20 cellular contexts compared by ENCODE assay signal in the genomic region with DNA sequence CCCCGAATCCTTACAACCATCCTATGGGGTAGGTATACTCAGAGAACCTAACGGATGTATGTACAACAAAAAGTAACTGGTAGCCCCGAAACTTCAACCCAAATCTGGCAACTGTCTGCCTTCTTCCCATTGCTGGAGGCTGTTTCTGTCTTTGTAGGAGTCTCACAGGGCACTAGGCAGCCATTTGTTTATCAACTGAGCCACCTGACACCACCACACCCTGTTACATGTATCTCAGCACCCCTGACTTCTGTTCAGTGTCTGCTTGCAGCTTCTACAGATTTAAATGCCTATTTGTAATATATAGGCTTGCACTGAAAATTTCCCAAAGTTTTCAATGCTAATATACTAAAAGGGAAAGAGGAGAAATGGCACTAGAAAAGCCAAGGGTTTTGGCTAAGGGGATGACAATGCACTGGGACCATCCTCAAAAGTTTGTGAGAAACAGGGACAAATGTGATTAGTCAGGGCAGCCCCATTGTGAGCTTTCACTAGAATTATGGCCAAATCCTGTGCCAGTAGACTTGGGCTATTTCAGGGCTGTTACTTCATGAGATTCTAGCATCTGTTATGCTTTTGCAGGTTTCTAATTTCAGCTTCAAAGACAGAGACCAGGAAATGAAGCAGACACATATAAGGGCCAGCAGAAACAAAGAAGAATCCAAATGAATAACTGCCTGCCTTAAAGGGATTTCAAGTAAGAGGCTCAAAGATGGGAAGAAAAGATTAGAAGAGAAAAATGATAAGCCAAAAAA.
A peak's percentile ranks its signal among the peaks of the same experiment; 100 is the strongest.
DNase-seq lines count a peak whose midpoint lies in the region; ATAC-seq, FAIRE-seq and TF ChIP-seq lines count a peak whose summit lies in the region.
"Had no signal": no experiment of that assay in that cellular context is flagged by ENCODE, and none has a peak within 500 bp of the region (broad histone marks: within the 10 kb centered on the region; RNA-seq: fewer than 3 reads in every experiment).

No MANE protein-coding gene starts in this region.

- DNase-seq in HepG2 (ENCODE audit: low spot score) (no peak), right lobe of liver (no peak), ascending aorta (ENCODE audit: low spot score in 2 of 2) (no peak), middle frontal gyrus (ENCODE audit: extremely low spot score, low spot score) (peak; percentile 33), PC-9 (no peak)
- DNase-seq in activated CD8-positive, alpha-beta memory T cell treated with anti-CD3 and anti-CD28 coated beads, Interleukin-2, amount 50 U/mL, for 48 hours = no peak
- DNase-seq: activated T-cell treated with anti-CD3 and anti-CD28 coated beads, Interleukin-2, amount 50 U/mL, for 4 hours; CD4-positive, CD25-positive, alpha-beta regulatory T cell; GM23248; NCI-H1930; posterior cingulate gyrus; stimulated activated naive CD4-positive, alpha-beta T cell had no signal

- H3K9me3 ChIP-seq in HepG2 (ENCODE audit: low read length) = no peaks in the 10 kb centered on the region
- no peaks in the 10 kb centered on the region for H3K9me3 ChIP-seq in right lobe of liver
- no peaks in the 10 kb centered on the region for H3K9me3 ChIP-seq in ascending aorta
- H3K9me3 ChIP-seq in PC-9 (ENCODE audit: insufficient read depth, low read depth) = no peaks in the 10 kb centered on the region

- no peak for ATAC-seq in HepG2
- ATAC-seq in right lobe of liver = no peak
- no peak for ATAC-seq in GM19395 (IDR thresholded peaks at IDR 0.05; ENCODE audit: unreplicated experiment)
- ATAC-seq in HG02981 (IDR thresholded peaks at IDR 0.05; ENCODE audit: unreplicated experiment) = no peak
- ATAC-seq: activated naive CD4-positive, alpha-beta T cell treated with anti-CD3 and anti-CD28 coated beads, Interleukin-2, amount 50 U/mL, for 72 hours; activated T-cell treated with anti-CD3 and anti-CD28 coated beads, Interleukin-2, amount 50 U/mL, for 4 hours had no signal

- CTCF ChIA-PET in HepG2 (lab: Yijun Ruan, JAX; ENCODE audit: low intra/inter-chr PET ratio, low total read pairs) (no interaction called here), PC-9 (lab: Charles Lee) (no interaction called here)

- 58% methylated on average over 3 of the region's 3 CpGs for WGBS in HepG2 (ENCODE audit: low lambda C conversion rate)
- WGBS in right lobe of liver (ENCODE audit: insufficient coverage, low coverage, low lambda C conversion rate, missing lambda C conversion rate) = 60% methylated on average over 3 of the region's 3 CpGs

- no peak for TF ChIP-seq POLR2A in HepG2 (IDR thresholded peaks at IDR 0.05; ENCODE audit: insufficient read depth in 1 of 2, low read depth in 2 of 2, low read length in 2 of 2)
- no peak for TF ChIP-seq POLR2A in right lobe of liver (IDR thresholded peaks at IDR 0.05)

- H3K4me3 ChIP-seq in HepG2 (replicated peaks in 1 of 3; ENCODE audit: insufficient read depth in 1 of 3, low read depth in 2 of 3, low read length in 3 of 3) = no peak overlapping the region; a peak in 2 of 6 replicates
- no peak overlapping the region for H3K4me3 ChIP-seq in right lobe of liver
- no peak overlapping the region for H3K4me3 ChIP-seq in ascending aorta
- no peak overlapping the region for H3K4me3 ChIP-seq in PC-9
- H3K4me3 ChIP-seq: GM23248 had no signal

- POLR2A ChIA-PET in HepG2 (lab: Yijun Ruan, JAX) = interaction anchor here (0.6 kb wide), 1 partner anchor 54 kb away, joined by 4 read pairs; no protein-coding TSS in a partner anchor
- POLR2A ChIA-PET in PC-9 (lab: Charles Lee; ENCODE audit: unreplicated experiment) = no interaction called here

- H3F3A ChIP-seq in PC-9 (ENCODE audit: insufficient read depth, low read depth) = 0 out of 2 replicates have a peak, but pooled peaks cover 2% of the 10 kb centered on the region

- H3K9ac ChIP-seq in HepG2 (ENCODE audit: insufficient read depth, low read depth, low read length) = peak overlapping the region; percentile 7; the same call in 1 of the 2 replicates
- H3K9ac ChIP-seq: GM23248 had no signal

- intact Hi-C loops in HepG2 (cut with micrococcal nuclease; ENCODE audit: unreplicated experiment) = loop anchor here (2.0 kb wide), 1 partner anchor 35 kb away; no protein-coding TSS in a partner anchor
- intact Hi-C loops in right lobe of liver (cut with DNase I) = no loop called here
- intact Hi-C loops in ascending aorta (cut with DNase I) = no loop called here
- intact Hi-C loops in PC-9 (cut with micrococcal nuclease; ENCODE audit: unreplicated experiment) = no loop called here

- no peaks in the 10 kb centered on the region for H3K36me3 ChIP-seq in HepG2 (replicated peaks in 1 of 2; ENCODE audit: control insufficient read depth in 1 of 2, insufficient read depth in 2 of 2, low read length in 2 of 2)
- H3K36me3 ChIP-seq in right lobe of liver = no peaks in the 10 kb centered on the region
- no peaks in the 10 kb centered on the region for H3K36me3 ChIP-seq in ascending aorta
- no peaks in the 10 kb centered on the region for H3K36me3 ChIP-seq in PC-9 (ENCODE audit: low read depth)

- TF ChIP-seq CTCF in HepG2 (CRISPR knock-in tag; IDR thresholded peaks at IDR 0.05) = no peak
- TF ChIP-seq CTCF in right lobe of liver (IDR thresholded peaks at IDR 0.05) = no peak
- no peak for TF ChIP-seq CTCF in ascending aorta (IDR thresholded peaks at IDR 0.05)
- TF ChIP-seq CTCF in PC-9 (conservative IDR thresholded peaks at IDR 0.05) = no peak

- TF ChIP-seq EP300 in HepG2 (IDR thresholded peaks at IDR 0.05; ENCODE audit: low read depth in 2 of 2, low read length in 2 of 2) (no peak), HepG2 (CRISPR knock-in tag; IDR thresholded peaks at IDR 0.05; ENCODE audit: borderline replicate concordance) (no peak)

- BruUV-seq in HepG2 (replicated peaks; lab: Mats Ljungman, UMichigan) (no TSS peak), PC-9 (replicated peaks; lab: Mats Ljungman, UMichigan) (no TSS peak)

- FAIRE-seq in HepG2 (lab: Jason Lieb, UNC) = no peak
- FAIRE-seq: A204.1, bronchial epithelial cell, HTR-8/SVneo, RCC 7860, TTC549 had no signal

- H4K20me1 ChIP-seq in HepG2 (ENCODE audit: insufficient read depth, low read length) (no peaks in the 10 kb centered on the region), PC-9 (ENCODE audit: insufficient read depth) (no peaks in the 10 kb centered on the region)

- peak overlapping the region; percentile 66 for H3K4me2 ChIP-seq in HepG2 (ENCODE audit: low read depth, low read length)
- no peak overlapping the region for H3K4me2 ChIP-seq in PC-9

- in situ Hi-C loops in HepG2 (cut with HindIII; ENCODE audit: extremely low pct_ligation_motif_present, low pct_unique_long_range_greater_than_20kb) = no loop called here

- H3K4me1 ChIP-seq in HepG2 (ENCODE audit: insufficient read depth, low read length) = peaks cover 56% of the 10 kb centered on the region
- H3K4me1 ChIP-seq in right lobe of liver = no peaks in the 10 kb centered on the region
- peaks cover 0 to 19% of the 10 kb centered on the region in 2 donors for H3K4me1 ChIP-seq in ascending aorta
- H3K4me1 ChIP-seq in PC-9 (replicated peaks; ENCODE audit: insufficient read depth) = peaks cover 33% of the 10 kb centered on the region

- H3K27me3 ChIP-seq in HepG2 (ENCODE audit: control insufficient read depth in 1 of 2, insufficient read depth in 2 of 2, low read length in 2 of 2) (no peaks in the 10 kb centered on the region), right lobe of liver (no peaks in the 10 kb centered on the region), ascending aorta (no peaks in the 10 kb centered on the region), PC-9 (ENCODE audit: insufficient read depth, low read depth) (no peaks in the 10 kb centered on the region)

- H3K27ac ChIP-seq in HepG2 (ENCODE audit: extremely low read length, insufficient read depth, low read length) (peak overlapping the region; percentile 69), right lobe of liver (no peak overlapping the region), ascending aorta (peak overlapping the region; percentile 41 to 85), PC-9 (no peak overlapping the region)
- H3K27ac ChIP-seq: GM23248 had no signal

- TF ChIP-seq RAD21 in HepG2 (CRISPR knock-in tag; IDR thresholded peaks at IDR 0.05) = no peak

- H3K9me2 ChIP-seq in PC-9 (ENCODE audit: insufficient read depth) = no peaks in the 10 kb centered on the region

- H2AFZ ChIP-seq in HepG2 (ENCODE audit: low read length) (no peak overlapping the region), PC-9 (no peak overlapping the region)
- H2AFZ ChIP-seq: GM23248 had no signal

- no peaks in the 10 kb centered on the region for H3K79me2 ChIP-seq in HepG2 (ENCODE audit: insufficient read depth, low read length)
- peaks cover 12% of the 10 kb centered on the region for H3K79me2 ChIP-seq in PC-9 (ENCODE audit: low read depth)

TF ChIP-seq in HepG2, 621 proteins besides CTCF, POLR2A, EP300 and RAD21:
- TF ChIP-seq, protein P1, sequence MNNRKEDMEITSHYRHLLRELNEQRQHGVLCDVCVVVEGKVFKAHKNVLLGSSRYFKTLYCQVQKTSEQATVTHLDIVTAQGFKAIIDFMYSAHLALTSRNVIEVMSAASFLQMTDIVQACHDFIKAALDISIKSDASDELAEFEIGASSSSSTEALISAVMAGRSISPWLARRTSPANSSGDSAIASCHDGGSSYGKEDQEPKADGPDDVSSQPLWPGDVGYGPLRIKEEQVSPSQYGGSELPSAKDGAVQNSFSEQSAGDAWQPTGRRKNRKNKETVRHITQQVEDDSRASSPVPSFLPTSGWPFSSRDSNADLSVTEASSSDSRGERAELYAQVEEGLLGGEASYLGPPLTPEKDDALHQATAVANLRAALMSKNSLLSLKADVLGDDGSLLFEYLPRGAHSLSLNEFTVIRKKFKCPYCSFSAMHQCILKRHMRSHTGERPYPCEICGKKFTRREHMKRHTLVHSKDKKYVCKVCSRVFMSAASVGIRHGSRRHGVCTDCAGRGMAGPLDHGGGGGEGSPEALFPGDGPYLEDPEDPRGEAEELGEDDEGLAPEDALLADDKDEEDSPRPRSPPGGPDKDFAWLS (CRISPR knock-in tag; IDR thresholded peaks at IDR 0.05; ENCODE audit: borderline replicate concordance) = no peak
TF ChIP-seq in HepG2: peak in this region for 0.

Comparison
In these comparisons a context has a peak if more than half of its experiments do, and no peak if none do; other contexts are left out.
1. H3K27ac ChIP-seq: peak in HepG2 (single experiment) and ascending aorta (2 of 2); none in right lobe of liver (0 of 3) and PC-9 (single experiment).